In the genomic region with DNA sequence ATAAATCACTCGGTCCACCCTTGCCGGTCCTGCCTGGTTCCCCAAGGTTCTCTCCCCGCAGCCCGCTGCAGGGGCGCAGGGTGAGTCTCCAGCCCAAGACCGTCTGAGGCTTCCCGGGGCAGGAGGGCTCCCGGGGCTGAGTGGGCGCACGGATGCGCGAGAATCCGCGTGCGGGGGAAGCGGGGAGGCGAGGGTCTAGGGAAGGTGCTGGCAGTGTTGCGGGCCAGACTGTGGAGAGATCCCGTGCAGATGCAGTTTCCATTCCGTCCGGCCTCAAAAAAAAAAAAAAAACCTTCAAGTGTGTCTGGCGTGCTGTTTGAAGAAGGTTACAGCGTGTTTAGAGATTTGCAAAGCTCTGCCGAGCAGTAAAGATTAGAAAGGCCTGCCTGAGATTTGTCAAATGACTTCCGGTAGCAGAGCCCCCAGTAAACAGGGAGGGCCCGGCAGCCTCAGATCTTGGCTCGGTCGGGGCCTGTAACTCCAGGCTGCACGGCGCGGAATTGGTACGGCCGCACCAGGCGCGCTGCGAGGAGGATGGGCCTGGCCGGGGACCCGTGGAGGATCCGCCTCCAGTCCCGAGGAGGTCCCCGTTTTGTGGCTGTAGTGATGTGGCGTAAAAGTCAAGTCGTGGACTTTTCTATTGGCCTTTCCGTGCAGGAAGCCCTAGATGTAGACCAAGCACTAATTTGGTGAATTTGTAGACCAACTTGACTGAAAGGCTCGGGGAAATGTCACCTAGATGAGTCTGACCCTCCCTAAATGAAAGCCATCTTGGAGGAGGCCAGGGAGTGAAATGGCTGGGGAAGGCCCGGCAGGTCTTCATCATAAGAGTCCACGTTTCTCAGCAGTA, we compare ENCODE assay signal across 13 cellular contexts.
DNase-seq lines count a peak whose midpoint lies in the region; ATAC-seq and TF ChIP-seq lines count a peak whose summit lies in the region.
"Had no signal": no experiment of that assay in that cellular context is flagged by ENCODE, and none has a peak within 500 bp of the region (broad histone marks: within the 10 kb centered on the region; RNA-seq: fewer than 3 reads in every experiment).

No MANE protein-coding gene starts in this region.

- TF ChIP-seq EP300 in neural cell (conservative IDR thresholded peaks at IDR 0.05; ENCODE audit: poor library complexity, severe bottlenecking), result no peak

- H3K36me3 Mint-ChIP-seq in IgD-negative memory B cell (peaks cover 2% of the 10 kb centered on the region), brain (no peaks in the 10 kb centered on the region)

- no peaks in the 10 kb centered on the region for H3K36me3 ChIP-seq in neural cell (ENCODE audit: insufficient read depth, low read length)

- H2AFZ ChIP-seq in neural cell (ENCODE audit: low read depth, low read length), result no peak overlapping the region
- H2AFZ ChIP-seq: GM23248 had no signal

- DNase-seq in DMS153 treated with DMSO at 0.1 percent for 48 hours (lab: John Stamatoyannopoulos, UW; ENCODE audit: unreplicated experiment) (peak; percentile 52), left cardiac atrium (no peak), NCI-H524 treated with DMSO at 0.1 percent for 48 hours (lab: John Stamatoyannopoulos, UW) (no peak)
- DNase-seq: cerebellar nuclear complex, DND-41, GM23248, Kasumi-1, NCI-H82 had no signal

- H3K27me3 ChIP-seq in neural cell (ENCODE audit: insufficient read depth, low read depth, low read length), result peaks cover 91% of the 10 kb centered on the region

- H3K79me2 ChIP-seq in neural cell (replicated peaks; ENCODE audit: insufficient read depth, low read length), result no peaks in the 10 kb centered on the region

- no peaks in the 10 kb centered on the region for H3K9me2 ChIP-seq in neural cell (ENCODE audit: insufficient read depth, low read length)

- no peak overlapping the region for H3K4me2 ChIP-seq in neural cell (ENCODE audit: low read length)

- intact Hi-C loops in left cardiac atrium (cut with DNase I), result no loop called here

- ATAC-seq in HG02678 (IDR thresholded peaks at IDR 0.05; ENCODE audit: unreplicated experiment) (no peak), left cardiac atrium (no peak)

- no peak for TF ChIP-seq CTCF in brain (conservative IDR thresholded peaks at IDR 0.05)
- no peak for TF ChIP-seq CTCF in neural cell (IDR thresholded peaks at IDR 0.05; ENCODE audit: poor library complexity, severe bottlenecking)

- H3K27me3 Mint-ChIP-seq in IgD-negative memory B cell, result peaks cover 44% of the 10 kb centered on the region
- peaks cover 5% of the 10 kb centered on the region for H3K27me3 Mint-ChIP-seq in brain

- no peak overlapping the region for H3K9ac ChIP-seq in neural cell (ENCODE audit: low read length)
- H3K9ac ChIP-seq: GM23248 had no signal

- H3K27ac Mint-ChIP-seq in IgD-negative memory B cell (peak overlapping the region in 2 of 3 donors; percentile 89 to 96), brain (peak overlapping the region in 2 of 5 experiments; percentile 39 to 70)

- no peak overlapping the region for H3K4me3 ChIP-seq in neural cell (ENCODE audit: low read length)
- H3K4me3 ChIP-seq: GM23248, lung had no signal

- H3K4me3 Mint-ChIP-seq in IgD-negative memory B cell (peak overlapping the region in 3 of 4 donors; percentile 8 to 74 (median 41)), brain (peak overlapping the region in 3 of 5 experiments; percentile 31 to 79 (median 68))

- H3K9me3 Mint-ChIP-seq in IgD-negative memory B cell, result peaks cover 0 to 24% (median 3%) of the 10 kb centered on the region in 3 donors
- peaks cover 0 to 8% (median 7%) of the 10 kb centered on the region in 5 experiments for H3K9me3 Mint-ChIP-seq in brain

- H3K4me1 Mint-ChIP-seq in IgD-negative memory B cell (peaks cover 1 to 12% (median 8%) of the 10 kb centered on the region in 3 donors), brain (peaks cover 43% of the 10 kb centered on the region)

- H3F3A ChIP-seq in neural cell (ENCODE audit: insufficient read depth, low read length, poor library complexity, severe bottlenecking), result peaks cover 4% of the 10 kb centered on the region

- no peaks in the 10 kb centered on the region for H3K9me3 ChIP-seq in neural cell (ENCODE audit: low read length)

- no peaks in the 10 kb centered on the region for H4K20me1 ChIP-seq in neural cell (ENCODE audit: insufficient read depth)

- H3K27ac ChIP-seq in neural cell (ENCODE audit: low read length), result no peak overlapping the region

- no peak for TF ChIP-seq RAD21 in neural cell (conservative IDR thresholded peaks at IDR 0.05)

TF ChIP-seq in neural cell, 6 proteins besides CTCF, POLR2A, EP300 and RAD21:
- peak; percentile 4 for TF ChIP-seq POLR2AphosphoS5 (IDR thresholded peaks at IDR 0.05)
- no peak for TF ChIP-seq TAF1 (IDR thresholded peaks at IDR 0.05; ENCODE audit: low read depth)
